In the genomic region with DNA sequence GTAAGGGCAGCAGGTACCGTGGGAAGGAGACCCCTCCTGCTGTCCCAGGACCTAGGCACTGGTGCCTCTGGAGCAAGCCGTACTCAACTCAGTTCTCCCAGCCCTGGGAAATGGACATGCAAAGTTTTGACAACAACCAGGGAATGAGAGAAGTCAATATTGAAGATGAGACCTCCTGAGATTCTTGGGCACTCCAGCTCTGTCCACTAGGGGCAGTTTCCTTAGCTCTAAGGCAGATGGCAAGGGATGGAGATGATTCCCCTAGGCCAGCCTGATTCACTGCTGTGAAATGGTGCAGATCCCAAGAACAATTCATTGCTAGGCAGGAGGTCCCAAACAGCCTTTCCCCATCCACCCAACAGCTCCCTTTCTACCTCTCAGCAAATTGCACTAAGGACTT, we compare ENCODE assay signal across 13 cellular contexts. TPM values are rescaled to one million over a fixed set of nuclear protein-coding genes. Genes with fewer than 3 reads are reported as not detected.
A peak's percentile ranks its signal among the peaks of the same experiment; 100 is the strongest.
DNase-seq lines count a peak whose midpoint lies in the region; ATAC-seq and TF ChIP-seq lines count a peak whose summit lies in the region.
"Had no signal": no experiment of that assay in that cellular context is flagged by ENCODE, and none has a peak within 500 bp of the region (broad histone marks: within the 10 kb centered on the region; RNA-seq: fewer than 3 reads in every experiment).

No MANE protein-coding gene starts in this region.

- intact Hi-C loops in A673 (cut with micrococcal nuclease; ENCODE audit: unreplicated experiment) (no loop called here), Panc1 (cut with micrococcal nuclease; ENCODE audit: unreplicated experiment) (no loop called here)

- no TSS peak for BruUV-seq in A673 (replicated peaks; lab: Mats Ljungman, UMichigan)
- BruUV-seq in Panc1 (replicated peaks; lab: Mats Ljungman, UMichigan): no TSS peak

- in situ Hi-C loops in Panc1 (cut with HindIII; ENCODE audit: low pct_unique_long_range_greater_than_20kb, low sequenced_read_pairs): no loop called here

- H3K9me3 ChIP-seq in A673 (ENCODE audit: low read depth, low read length, poor library complexity, severe bottlenecking): no peaks in the 10 kb centered on the region
- no peaks in the 10 kb centered on the region for H3K9me3 ChIP-seq in Panc1 (ENCODE audit: control insufficient read depth, insufficient read depth, low read depth, low read length)
- no peaks in the 10 kb centered on the region for H3K9me3 ChIP-seq in tibial nerve
- H3K9me3 ChIP-seq: HAP-1 had no signal

- peak; percentile 36 for DNase-seq in A673 (ENCODE audit: low spot score)
- no peak for DNase-seq in Panc1 (ENCODE audit: low read depth, low spot score)
- peak in 1 of 2 donors; percentile 12 for DNase-seq in foreskin keratinocyte
- DNase-seq in LoVo (ENCODE audit: low spot score): no peak
- DNase-seq in GM10266 (ENCODE audit: extremely low spot score): no peak
- DNase-seq in tibial nerve (ENCODE audit: low spot score in 2 of 2): no peak
- no peak for DNase-seq in superior temporal gyrus (ENCODE audit: extremely low spot score)
- DNase-seq: activated CD4-positive, alpha-beta T cell treated with anti-CD3 and anti-CD28 coated beads, Interleukin-2, amount 50 U/mL, for 1 hour; NCI-H1105 had no signal

- TF ChIP-seq CTCF in A673 (conservative IDR thresholded peaks at IDR 0.05; ENCODE audit: low read depth, low read length): peak; percentile 56
- TF ChIP-seq CTCF in GM12874 (IDR thresholded peaks at IDR 0.05; ENCODE audit: insufficient read depth, low read depth, low read length): peak; percentile 62
- TF ChIP-seq CTCF in Panc1 (IDR thresholded peaks at IDR 0.05): peak; percentile 75; the same call in 1 of the 2 replicates
- TF ChIP-seq CTCF in foreskin keratinocyte (conservative IDR thresholded peaks at IDR 0.05): peak; percentile 57
- TF ChIP-seq CTCF in GM10266 (IDR thresholded peaks at IDR 0.05; ENCODE audit: control insufficient read depth, insufficient read depth, low read depth, missing control alignments): no peak
- no peak for TF ChIP-seq CTCF in tibial nerve (IDR thresholded peaks at IDR 0.05)

- H3K36me3 ChIP-seq in A673 (ENCODE audit: insufficient read depth, low read length, poor library complexity, severe bottlenecking) (no peaks in the 10 kb centered on the region), Panc1 (ENCODE audit: control insufficient read depth, insufficient read depth, low read length) (no peaks in the 10 kb centered on the region), tibial nerve (no peaks in the 10 kb centered on the region)
- H3K36me3 ChIP-seq: HAP-1 had no signal

- no peak for TF ChIP-seq EP300 in tibial nerve (IDR thresholded peaks at IDR 0.05)

- ATAC-seq in Panc1 (peak; percentile 66; the same call in 1 of the 2 replicates), foreskin keratinocyte (peak; percentile 57)

- no peak overlapping the region for H3K4me3 ChIP-seq in A673 (ENCODE audit: low read depth, low read length, poor library complexity, severe bottlenecking)
- H3K4me3 ChIP-seq in Panc1 (ENCODE audit: low read depth in 2 of 2, low read length in 2 of 2): no peak overlapping the region
- H3K4me3 ChIP-seq in tibial nerve: no peak overlapping the region
- H3K4me3 ChIP-seq: coronary artery, HAP-1 had no signal

- CTCF ChIA-PET in A673 (lab: Charles Lee): interaction anchor here (0.6 to 1.4 kb wide), 4 partner anchors 9 to 64 kb away, joined by 3 to 5 read pairs (median 4); no protein-coding TSS in a partner anchor
- CTCF ChIA-PET in Panc1 (lab: Charles Lee): interaction anchor here (0.8 to 1.1 kb wide), 2 partner anchors 47 to 139 kb away, joined by 3 to 5 read pairs; no protein-coding TSS in a partner anchor

- no peaks in the 10 kb centered on the region for H3K4me1 ChIP-seq in A673 (ENCODE audit: insufficient read depth, low read length, poor library complexity, severe bottlenecking)
- no peaks in the 10 kb centered on the region for H3K4me1 ChIP-seq in Panc1 (ENCODE audit: control insufficient read depth, insufficient read depth, low read length)
- H3K4me1 ChIP-seq in foreskin keratinocyte: no peaks in the 10 kb centered on the region
- no peaks in the 10 kb centered on the region for H3K4me1 ChIP-seq in tibial nerve
- H3K4me1 ChIP-seq: HAP-1 had no signal

- no peak for TF ChIP-seq POLR2A in tibial nerve (IDR thresholded peaks at IDR 0.05)

- H3K27me3 ChIP-seq in A673 (replicated peaks; ENCODE audit: insufficient read depth, low read depth, low read length, poor library complexity): no peaks in the 10 kb centered on the region
- H3K27me3 ChIP-seq in Panc1 (ENCODE audit: control insufficient read depth, insufficient read depth, low read length): peaks cover 7% of the 10 kb centered on the region
- peaks cover 34% of the 10 kb centered on the region for H3K27me3 ChIP-seq in foreskin keratinocyte
- H3K27me3 ChIP-seq in tibial nerve: no peaks in the 10 kb centered on the region

- H3K27ac ChIP-seq in A673 (ENCODE audit: low read depth, low read length, poor library complexity, severe bottlenecking): no peak overlapping the region
- H3K27ac ChIP-seq in Panc1 (ENCODE audit: low read length): no peak overlapping the region
- H3K27ac ChIP-seq in foreskin keratinocyte: no peak overlapping the region
- no peak overlapping the region for H3K27ac ChIP-seq in tibial nerve
- H3K27ac ChIP-seq: coronary artery had no signal

- POLR2A ChIA-PET in A673 (lab: Charles Lee; ENCODE audit: low non-redundant PET): no interaction called here
- POLR2A ChIA-PET in Panc1 (lab: Charles Lee): interaction anchor here (1.1 kb wide), 1 partner anchor 17 kb away, joined by 3 read pairs; no protein-coding TSS in a partner anchor

- 85 to 86% methylated on average over 2 of the region's 2 CpGs for WGBS in tibial nerve, 2 donors

RNA-seq across cellular contexts. Expression of gene SDR42E2, which starts 20.6 kb away (rescaled TPM):
- total RNA-seq in A673 (2021) (not detected in 2 replicates), Panc1 (2021; ENCODE audit: unreplicated experiment) (0.05 TPM), foreskin keratinocyte (not detected in 2 replicates), tibial nerve (not detected)
- not detected for polyA plus RNA-seq in Panc1 (2012; ENCODE audit: insufficient read length)
- polyA plus RNA-seq in foreskin keratinocyte: not detected in 2 replicates
- total RNA-seq: Daoy had no signal

RNA-seq across cellular contexts. Expression of gene VWA3A, which starts 49.4 kb away (rescaled TPM):
- total RNA-seq in A673 (2021) (0.57 and 0.64 TPM in 2 replicates), Panc1 (2021; ENCODE audit: unreplicated experiment) (not detected), foreskin keratinocyte (0.03 and 0.04 TPM in 2 replicates), tibial nerve (1 to 10 TPM in 1 of 4 donors, not detected in 3; 2.0 TPM)
- polyA plus RNA-seq in Panc1 (2012; ENCODE audit: insufficient read length): 0.16 TPM
- polyA plus RNA-seq in foreskin keratinocyte: not detected in 2 replicates
- total RNA-seq: Daoy had no signal

Comparison
In these comparisons a context has a peak if more than half of its experiments do, and no peak if none do; other contexts are left out.
1. CTCF ChIP-seq: peak in A673 (single experiment), GM12874 (single experiment), Panc1 (single experiment) and foreskin keratinocyte (single experiment); none in GM10266 (single experiment) and tibial nerve (0 of 5).